ENCODE assay signal across 1 cellular context in the genomic region with DNA sequence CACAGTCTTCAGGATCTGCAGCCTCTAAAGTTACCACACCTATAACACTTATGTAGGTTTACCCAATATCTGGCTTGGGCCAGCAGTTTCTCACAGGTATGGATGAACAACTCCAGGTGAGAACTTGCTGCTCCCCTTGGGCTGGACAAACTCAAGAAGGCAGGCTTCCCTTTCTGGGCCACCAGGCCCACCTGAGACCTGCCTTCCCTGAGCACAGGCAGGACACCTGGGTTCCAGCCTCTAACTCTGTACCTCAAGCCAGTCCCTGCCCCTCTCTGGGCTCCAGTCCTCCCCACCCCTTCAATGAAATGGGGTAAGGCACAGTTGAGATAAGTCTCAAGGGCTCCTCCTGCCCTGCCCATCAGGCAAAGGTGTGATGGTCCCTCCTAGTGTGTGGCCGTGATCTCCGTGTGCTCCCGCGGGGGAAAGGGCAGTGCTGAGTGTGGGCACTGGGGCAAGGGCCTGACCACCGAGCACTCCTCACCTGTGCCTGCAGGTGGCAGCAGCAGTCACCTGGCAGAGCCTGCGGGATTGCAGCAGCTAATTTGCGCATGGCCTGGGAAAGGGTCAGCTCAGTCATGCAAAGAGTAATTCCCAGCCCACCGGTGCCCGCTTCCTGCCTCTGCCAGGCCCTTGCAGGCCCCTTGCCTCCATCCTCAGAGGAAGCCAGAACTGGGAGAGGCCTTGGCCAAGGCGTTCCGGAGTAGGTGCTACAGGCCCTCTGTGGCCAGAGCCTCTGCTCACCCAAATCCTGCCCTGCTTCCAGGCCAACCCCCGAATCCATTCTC.
TF ChIP-seq lines count a peak whose summit lies in the region.

No MANE protein-coding gene starts in this region.

TF ChIP-seq in H1, 55 proteins besides CTCF, POLR2A, EP300 and RAD21:
- TF ChIP-seq POLR2AphosphoS5 (IDR thresholded peaks at IDR 0.05; ENCODE audit: low read depth, low read length) (no peak), TAF1 (IDR thresholded peaks at IDR 0.05; ENCODE audit: low read depth, low read length) (no peak), CTBP2 (IDR thresholded peaks at IDR 0.05; ENCODE audit: borderline replicate concordance, insufficient read depth, insufficient read length, low read length) (no peak), TAF7 (optimal IDR thresholded peaks at IDR 0.05; ENCODE audit: borderline replicate concordance, low read depth, low read length) (no peak), NANOG (IDR thresholded peaks at IDR 0.05; ENCODE audit: insufficient read depth, low read depth, low read length, poor library complexity, severe bottlenecking) (no peak), YY1 (IDR thresholded peaks at IDR 0.05; ENCODE audit: low read depth, low read length) (0 out of 2 replicates have a peak, but pooled peaks have one; percentile 29), SP4 (IDR thresholded peaks at IDR 0.05; ENCODE audit: low read length) (no peak), CREB1 (IDR thresholded peaks at IDR 0.05) (0 out of 2 replicates have a peak, but pooled peaks have one; percentile 37), JUND (IDR thresholded peaks at IDR 0.05; ENCODE audit: low read length) (no peak), KDM1A (IDR thresholded peaks at IDR 0.05; ENCODE audit: borderline replicate concordance, low read length) (no peak), CEBPB (IDR thresholded peaks at IDR 0.05; ENCODE audit: low read depth, low read length) (no peak), RNF2 (IDR thresholded peaks at IDR 0.05; ENCODE audit: borderline replicate concordance, low read depth, low read length, missing control alignments, poor library complexity, severe bottlenecking) (no peak), SAP30 (IDR thresholded peaks at IDR 0.05; ENCODE audit: insufficient read depth, insufficient replicate concordance, low read length) (no peak), BACH1 (IDR thresholded peaks at IDR 0.05; ENCODE audit: low read length) (0 out of 2 replicates have a peak, but pooled peaks have one; percentile 16), CHD2 (IDR thresholded peaks at IDR 0.05; ENCODE audit: low read length) (peak; percentile 27; the same call in 1 of the 2 replicates), BCL11A (IDR thresholded peaks at IDR 0.05; ENCODE audit: low read depth in 2 of 2, low read length in 2 of 2) (no peak), HDAC6 (IDR thresholded peaks at IDR 0.05; ENCODE audit: low read depth, low read length) (no peak), SIRT6 (IDR thresholded peaks at IDR 0.05; ENCODE audit: low read length) (no peak), JUN (IDR thresholded peaks at IDR 0.05; ENCODE audit: low read depth, low read length) (no peak), ASH2L (IDR thresholded peaks at IDR 0.05; ENCODE audit: low read length) (peak; percentile 32), HDAC2 (IDR thresholded peaks at IDR 0.05; ENCODE audit: borderline replicate concordance in 1 of 2, low read depth in 2 of 2, low read length in 2 of 2) (peak in 1 of 2 experiments; percentile 41; a peak in 1 of 4 replicates), SUZ12 (IDR thresholded peaks at IDR 0.05; ENCODE audit: low read length) (no peak), KDM4A (IDR thresholded peaks at IDR 0.05; ENCODE audit: low read depth, low read length, severe bottlenecking) (no peak), RBBP5 (IDR thresholded peaks at IDR 0.05; ENCODE audit: borderline replicate concordance, low read depth, low read length) (no peak), SIX5 (IDR thresholded peaks at IDR 0.05; ENCODE audit: low read depth, low read length) (no peak), TCF12 (IDR thresholded peaks at IDR 0.05; ENCODE audit: low read depth, low read length) (no peak), MAFK (IDR thresholded peaks at IDR 0.05; ENCODE audit: low read depth, low read length) (peak; percentile 14; the same call in 1 of the 2 replicates), RFX5 (IDR thresholded peaks at IDR 0.05; ENCODE audit: borderline replicate concordance, low read depth, low read length) (no peak), SRF (IDR thresholded peaks at IDR 0.05; ENCODE audit: low read depth, low read length) (no peak), FOSL1 (IDR thresholded peaks at IDR 0.05; ENCODE audit: insufficient read depth, low read depth, low read length) (no peak), TEAD4 (IDR thresholded peaks at IDR 0.05; ENCODE audit: low read depth, low read length) (no peak), GTF2F1 (IDR thresholded peaks at IDR 0.05; ENCODE audit: borderline replicate concordance, low read depth, low read length) (no peak), EZH2 (IDR thresholded peaks at IDR 0.05; ENCODE audit: low read depth, low read length, severe bottlenecking) (no peak), GABPA (IDR thresholded peaks at IDR 0.05; ENCODE audit: borderline replicate concordance, insufficient read depth, low read length) (no peak), SP2 (IDR thresholded peaks at IDR 0.05; ENCODE audit: low read length) (no peak), RXRA (IDR thresholded peaks at IDR 0.05; ENCODE audit: insufficient read depth, low read depth, low read length) (no peak), CBX8 (IDR thresholded peaks at IDR 0.05; ENCODE audit: borderline replicate concordance, low read depth, low read length) (no peak), PHF8 (conservative IDR thresholded peaks at IDR 0.05; ENCODE audit: low read depth, low read length) (no peak), TBP (IDR thresholded peaks at IDR 0.05; ENCODE audit: low read depth, low read length) (no peak; the same call in 1 of the 2 replicates)
- TF ChIP-seq, protein P1, sequence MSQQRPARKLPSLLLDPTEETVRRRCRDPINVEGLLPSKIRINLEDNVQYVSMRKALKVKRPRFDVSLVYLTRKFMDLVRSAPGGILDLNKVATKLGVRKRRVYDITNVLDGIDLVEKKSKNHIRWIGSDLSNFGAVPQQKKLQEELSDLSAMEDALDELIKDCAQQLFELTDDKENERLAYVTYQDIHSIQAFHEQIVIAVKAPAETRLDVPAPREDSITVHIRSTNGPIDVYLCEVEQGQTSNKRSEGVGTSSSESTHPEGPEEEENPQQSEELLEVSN (IDR thresholded peaks at IDR 0.05): no peak
- TF ChIP-seq, protein P2, sequence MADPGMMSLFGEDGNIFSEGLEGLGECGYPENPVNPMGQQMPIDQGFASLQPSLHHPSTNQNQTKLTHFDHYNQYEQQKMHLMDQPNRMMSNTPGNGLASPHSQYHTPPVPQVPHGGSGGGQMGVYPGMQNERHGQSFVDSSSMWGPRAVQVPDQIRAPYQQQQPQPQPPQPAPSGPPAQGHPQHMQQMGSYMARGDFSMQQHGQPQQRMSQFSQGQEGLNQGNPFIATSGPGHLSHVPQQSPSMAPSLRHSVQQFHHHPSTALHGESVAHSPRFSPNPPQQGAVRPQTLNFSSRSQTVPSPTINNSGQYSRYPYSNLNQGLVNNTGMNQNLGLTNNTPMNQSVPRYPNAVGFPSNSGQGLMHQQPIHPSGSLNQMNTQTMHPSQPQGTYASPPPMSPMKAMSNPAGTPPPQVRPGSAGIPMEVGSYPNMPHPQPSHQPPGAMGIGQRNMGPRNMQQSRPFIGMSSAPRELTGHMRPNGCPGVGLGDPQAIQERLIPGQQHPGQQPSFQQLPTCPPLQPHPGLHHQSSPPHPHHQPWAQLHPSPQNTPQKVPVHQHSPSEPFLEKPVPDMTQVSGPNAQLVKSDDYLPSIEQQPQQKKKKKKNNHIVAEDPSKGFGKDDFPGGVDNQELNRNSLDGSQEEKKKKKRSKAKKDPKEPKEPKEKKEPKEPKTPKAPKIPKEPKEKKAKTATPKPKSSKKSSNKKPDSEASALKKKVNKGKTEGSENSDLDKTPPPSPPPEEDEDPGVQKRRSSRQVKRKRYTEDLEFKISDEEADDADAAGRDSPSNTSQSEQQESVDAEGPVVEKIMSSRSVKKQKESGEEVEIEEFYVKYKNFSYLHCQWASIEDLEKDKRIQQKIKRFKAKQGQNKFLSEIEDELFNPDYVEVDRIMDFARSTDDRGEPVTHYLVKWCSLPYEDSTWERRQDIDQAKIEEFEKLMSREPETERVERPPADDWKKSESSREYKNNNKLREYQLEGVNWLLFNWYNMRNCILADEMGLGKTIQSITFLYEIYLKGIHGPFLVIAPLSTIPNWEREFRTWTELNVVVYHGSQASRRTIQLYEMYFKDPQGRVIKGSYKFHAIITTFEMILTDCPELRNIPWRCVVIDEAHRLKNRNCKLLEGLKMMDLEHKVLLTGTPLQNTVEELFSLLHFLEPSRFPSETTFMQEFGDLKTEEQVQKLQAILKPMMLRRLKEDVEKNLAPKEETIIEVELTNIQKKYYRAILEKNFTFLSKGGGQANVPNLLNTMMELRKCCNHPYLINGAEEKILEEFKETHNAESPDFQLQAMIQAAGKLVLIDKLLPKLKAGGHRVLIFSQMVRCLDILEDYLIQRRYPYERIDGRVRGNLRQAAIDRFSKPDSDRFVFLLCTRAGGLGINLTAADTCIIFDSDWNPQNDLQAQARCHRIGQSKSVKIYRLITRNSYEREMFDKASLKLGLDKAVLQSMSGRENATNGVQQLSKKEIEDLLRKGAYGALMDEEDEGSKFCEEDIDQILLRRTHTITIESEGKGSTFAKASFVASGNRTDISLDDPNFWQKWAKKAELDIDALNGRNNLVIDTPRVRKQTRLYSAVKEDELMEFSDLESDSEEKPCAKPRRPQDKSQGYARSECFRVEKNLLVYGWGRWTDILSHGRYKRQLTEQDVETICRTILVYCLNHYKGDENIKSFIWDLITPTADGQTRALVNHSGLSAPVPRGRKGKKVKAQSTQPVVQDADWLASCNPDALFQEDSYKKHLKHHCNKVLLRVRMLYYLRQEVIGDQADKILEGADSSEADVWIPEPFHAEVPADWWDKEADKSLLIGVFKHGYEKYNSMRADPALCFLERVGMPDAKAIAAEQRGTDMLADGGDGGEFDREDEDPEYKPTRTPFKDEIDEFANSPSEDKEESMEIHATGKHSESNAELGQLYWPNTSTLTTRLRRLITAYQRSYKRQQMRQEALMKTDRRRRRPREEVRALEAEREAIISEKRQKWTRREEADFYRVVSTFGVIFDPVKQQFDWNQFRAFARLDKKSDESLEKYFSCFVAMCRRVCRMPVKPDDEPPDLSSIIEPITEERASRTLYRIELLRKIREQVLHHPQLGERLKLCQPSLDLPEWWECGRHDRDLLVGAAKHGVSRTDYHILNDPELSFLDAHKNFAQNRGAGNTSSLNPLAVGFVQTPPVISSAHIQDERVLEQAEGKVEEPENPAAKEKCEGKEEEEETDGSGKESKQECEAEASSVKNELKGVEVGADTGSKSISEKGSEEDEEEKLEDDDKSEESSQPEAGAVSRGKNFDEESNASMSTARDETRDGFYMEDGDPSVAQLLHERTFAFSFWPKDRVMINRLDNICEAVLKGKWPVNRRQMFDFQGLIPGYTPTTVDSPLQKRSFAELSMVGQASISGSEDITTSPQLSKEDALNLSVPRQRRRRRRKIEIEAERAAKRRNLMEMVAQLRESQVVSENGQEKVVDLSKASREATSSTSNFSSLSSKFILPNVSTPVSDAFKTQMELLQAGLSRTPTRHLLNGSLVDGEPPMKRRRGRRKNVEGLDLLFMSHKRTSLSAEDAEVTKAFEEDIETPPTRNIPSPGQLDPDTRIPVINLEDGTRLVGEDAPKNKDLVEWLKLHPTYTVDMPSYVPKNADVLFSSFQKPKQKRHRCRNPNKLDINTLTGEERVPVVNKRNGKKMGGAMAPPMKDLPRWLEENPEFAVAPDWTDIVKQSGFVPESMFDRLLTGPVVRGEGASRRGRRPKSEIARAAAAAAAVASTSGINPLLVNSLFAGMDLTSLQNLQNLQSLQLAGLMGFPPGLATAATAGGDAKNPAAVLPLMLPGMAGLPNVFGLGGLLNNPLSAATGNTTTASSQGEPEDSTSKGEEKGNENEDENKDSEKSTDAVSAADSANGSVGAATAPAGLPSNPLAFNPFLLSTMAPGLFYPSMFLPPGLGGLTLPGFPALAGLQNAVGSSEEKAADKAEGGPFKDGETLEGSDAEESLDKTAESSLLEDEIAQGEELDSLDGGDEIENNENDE (IDR thresholded peaks at IDR 0.05; ENCODE audit: insufficient replicate concordance, low read length): no peak
- TF ChIP-seq, protein P3, sequence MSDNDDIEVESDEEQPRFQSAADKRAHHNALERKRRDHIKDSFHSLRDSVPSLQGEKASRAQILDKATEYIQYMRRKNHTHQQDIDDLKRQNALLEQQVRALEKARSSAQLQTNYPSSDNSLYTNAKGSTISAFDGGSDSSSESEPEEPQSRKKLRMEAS (IDR thresholded peaks at IDR 0.05): peak; percentile 79
